18 cellular contexts compared by ENCODE assay signal in the genomic region with DNA sequence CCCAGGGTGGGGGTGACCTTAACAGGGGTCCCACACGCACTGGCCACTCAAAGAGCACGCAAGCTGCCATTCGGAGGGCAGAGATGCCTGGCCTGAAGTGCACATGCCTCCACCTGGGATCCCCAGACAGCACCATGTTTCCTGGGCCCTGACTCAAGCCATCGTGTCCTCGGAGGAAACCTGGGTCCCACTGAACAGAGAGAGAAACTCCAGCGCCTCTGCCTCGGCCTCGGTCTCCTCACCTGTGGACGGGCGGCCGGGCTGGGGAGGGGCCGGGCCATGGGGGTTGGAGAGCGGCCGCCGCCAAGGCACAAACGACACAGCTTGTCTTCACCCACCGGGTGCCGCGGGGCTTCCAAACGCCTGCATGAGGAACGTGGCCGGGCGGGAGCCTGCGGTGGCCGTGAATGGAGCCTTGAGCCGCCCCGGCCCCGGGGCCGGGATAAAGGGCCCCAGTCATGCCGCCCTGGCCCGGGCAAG. TPM values are rescaled to one million over a fixed set of nuclear protein-coding genes. Genes with fewer than 3 reads are reported as not detected.
DNase-seq lines count a peak whose midpoint lies in the region; ATAC-seq and TF ChIP-seq lines count a peak whose summit lies in the region.
"Had no signal": no experiment of that assay in that cellular context is flagged by ENCODE, and none has a peak within 500 bp of the region (broad histone marks: within the 10 kb centered on the region; RNA-seq: fewer than 3 reads in every experiment).

No MANE protein-coding gene starts in this region.

- H3K4me3 ChIP-seq in body of pancreas (no peak overlapping the region), tibial artery (peak overlapping the region; percentile 34 to 49)
- H3K4me3 ChIP-seq: BLaER1 treated with 17β-estradiol and CSF1 and Interleukin-3, amounts not matched to agents 10 nM and 100 nM had no signal

- in situ Hi-C loops in GM13976 (cut with MboI; ENCODE audit: low sequenced_read_pairs, unreplicated experiment), result no loop called here

- peak overlapping the region in 3 of 4 donors; percentile 52 to 93 (median 54) for H3K27ac ChIP-seq in body of pancreas
- H3K27ac ChIP-seq in tibial artery, result peak overlapping the region in 1 of 2 donors; percentile 1
- H3K27ac ChIP-seq: 22Rv1; BLaER1 treated with 17β-estradiol and CSF1 and Interleukin-3, amounts not matched to agents 10 nM and 100 nM had no signal

- ATAC-seq in body of pancreas (no peak), HG02763 (IDR thresholded peaks at IDR 0.05; ENCODE audit: unreplicated experiment) (no peak)
- ATAC-seq: T-cell had no signal

- no peaks in the 10 kb centered on the region for H3K36me3 ChIP-seq in body of pancreas (replicated peaks in 1 of 2; ENCODE audit: insufficient read depth in 1 of 2, low read depth in 2 of 2)
- no peaks in the 10 kb centered on the region for H3K36me3 ChIP-seq in tibial artery
- H3K36me3 ChIP-seq: BLaER1 treated with 17β-estradiol and CSF1 and Interleukin-3, amounts not matched to agents 10 nM and 100 nM had no signal

- WGBS in body of pancreas, 2 donors, result 32 to 58% methylated on average over 6 to 31 of the region's 31 CpGs

- TF ChIP-seq POLR2A in body of pancreas (IDR thresholded peaks at IDR 0.05), result no peak

- H3K4me3 Mint-ChIP-seq in mesothelial cell of epicardium (no peak overlapping the region), chondrocyte (ENCODE audit: unreplicated experiment) (no peak overlapping the region)
- H3K4me3 Mint-ChIP-seq: activated naive CD4-positive, alpha-beta T cell treated with anti-CD3 and anti-CD28 coated beads for 36 hours; T-cell had no signal

- H3K9me3 ChIP-seq in body of pancreas (no peaks in the 10 kb centered on the region), tibial artery (no peaks in the 10 kb centered on the region)
- H3K9me3 ChIP-seq: BLaER1 treated with 17β-estradiol and CSF1 and Interleukin-3, amounts not matched to agents 10 nM and 100 nM had no signal

- H3K4me1 ChIP-seq in body of pancreas (peaks cover 43% of the 10 kb centered on the region), tibial artery (peaks cover 3 to 30% (median 23%) of the 10 kb centered on the region in 4 donors)

- no peaks in the 10 kb centered on the region for H3K9me3 Mint-ChIP-seq in mesothelial cell of epicardium
- H3K9me3 Mint-ChIP-seq in chondrocyte (ENCODE audit: low read depth), result no peaks in the 10 kb centered on the region
- H3K9me3 Mint-ChIP-seq: activated naive CD4-positive, alpha-beta T cell treated with anti-CD3 and anti-CD28 coated beads for 36 hours; T-cell had no signal

- H3K4me1 Mint-ChIP-seq in mesothelial cell of epicardium (peaks cover 18% of the 10 kb centered on the region), chondrocyte (ENCODE audit: low read depth) (no peaks in the 10 kb centered on the region)

- TF ChIP-seq CTCF in body of pancreas (IDR thresholded peaks at IDR 0.05), result no peak
- TF ChIP-seq CTCF in mesothelial cell of epicardium (IDR thresholded peaks at IDR 0.05; ENCODE audit: unreplicated experiment), result peak; percentile 15
- no peak for TF ChIP-seq CTCF in tibial artery (IDR thresholded peaks at IDR 0.05)
- TF ChIP-seq CTCF in GM13976 (IDR thresholded peaks at IDR 0.05; ENCODE audit: borderline replicate concordance, control extremely low read depth, extremely low read depth, insufficient read depth, missing control alignments), result no peak
- no peak for TF ChIP-seq CTCF in chondrocyte (IDR thresholded peaks at IDR 0.05)

- H3K27ac Mint-ChIP-seq in mesothelial cell of epicardium, result no peak overlapping the region
- no peak overlapping the region for H3K27ac Mint-ChIP-seq in chondrocyte (ENCODE audit: unreplicated experiment)
- H3K27ac Mint-ChIP-seq: activated naive CD4-positive, alpha-beta T cell treated with anti-CD3 and anti-CD28 coated beads for 36 hours; T-cell had no signal

- H3K27me3 Mint-ChIP-seq in mesothelial cell of epicardium (ENCODE audit: low read depth) (no peaks in the 10 kb centered on the region), chondrocyte (ENCODE audit: low read depth) (no peaks in the 10 kb centered on the region)

- H3K27me3 ChIP-seq in body of pancreas (no peaks in the 10 kb centered on the region), tibial artery (peaks cover 0 to 49% of the 10 kb centered on the region in 2 donors)

- H3K36me3 Mint-ChIP-seq in mesothelial cell of epicardium (no peaks in the 10 kb centered on the region), chondrocyte (ENCODE audit: low read depth) (no peaks in the 10 kb centered on the region)
- H3K36me3 Mint-ChIP-seq: T-cell had no signal

- DNase-seq in DMS53 (lab: John Stamatoyannopoulos, UW), result peak; percentile 77
- no peak for DNase-seq in DMS53 treated with DMSO at 0.1 percent for 48 hours (lab: John Stamatoyannopoulos, UW; ENCODE audit: unreplicated experiment)
- no peak for DNase-seq in body of pancreas
- DNase-seq in mesothelial cell of epicardium (ENCODE audit: low spot score in 2 of 2, unreplicated experiment in 2 of 2), result no peak
- DNase-seq in tibial artery, result no peak
- DNase-seq in GM13976 (ENCODE audit: low spot score), result no peak
- DNase-seq in chondrocyte (ENCODE audit: low spot score), result no peak
- DNase-seq: activated CD4-positive, alpha-beta T cell treated with anti-CD3 and anti-CD28 coated beads, Interleukin-2, amount 50 U/mL, for 1 hour; activated naive CD4-positive, alpha-beta T cell treated with anti-CD3 and anti-CD28 coated beads for 36 hours; activated T-cell treated with anti-CD3 and anti-CD28 coated beads for 4 hours; aorta; GDM1; NCI-H1694 treated with DMSO at 0.1 percent for 48 hours; stimulated activated CD4-positive, alpha-beta T cell treated with anti-CD3 and anti-CD28 coated beads, Interleukin-4, amount 100 ng/mL, for 24 hours; T-cell had no signal

- intact Hi-C loops in body of pancreas (cut with DNase I), result no loop called here
- intact Hi-C loops in tibial artery (cut with DNase I; ENCODE audit: low total_unique reads), result no loop called here

RNA-seq across cellular contexts. Expression of a gene that starts 30.0 kb away (rescaled TPM):
- 100 to 1,000 TPM; 114 to 196 TPM for total RNA-seq in body of pancreas
- 30.9 to 37.6 TPM (median 32.9 TPM) in 3 replicates for total RNA-seq in mesothelial cell of epicardium
- 1.3 to 4.3 TPM (median 3.4 TPM) in 3 replicates for total RNA-seq in chondrocyte

RNA-seq across cellular contexts. Expression of a gene that starts 41.8 kb away (rescaled TPM):
- total RNA-seq in body of pancreas (1 to 10 TPM; 5.7 to 8.9 TPM), mesothelial cell of epicardium (38.9 to 45.3 TPM (median 44.4 TPM) in 3 replicates), chondrocyte (15.9 to 20.9 TPM (median 19.3 TPM) in 3 replicates)

RNA-seq across cellular contexts. Expression of a gene that starts 42.0 kb away (rescaled TPM):
- 10 to 100 TPM; 26.7 to 53.1 TPM for total RNA-seq in body of pancreas
- total RNA-seq in mesothelial cell of epicardium, result 36.0 to 37.8 TPM (median 37.3 TPM) in 3 replicates
- 37.0 to 56.2 TPM (median 43.0 TPM) in 3 replicates for total RNA-seq in chondrocyte

RNA-seq across cellular contexts. Expression of a gene that starts 51.0 kb away (rescaled TPM):
- 10 to 100 TPM; 23.7 to 26.2 TPM for total RNA-seq in body of pancreas
- total RNA-seq in mesothelial cell of epicardium, result 45.8 to 50.6 TPM (median 49.8 TPM) in 3 replicates
- 47.0 to 48.7 TPM (median 47.5 TPM) in 3 replicates for total RNA-seq in chondrocyte

Comparison
In these comparisons a context has a peak if more than half of its experiments do, and no peak if none do; other contexts are left out.
1. H3K4me3 ChIP-seq: peak in tibial artery (2 of 2); none in body of pancreas (0 of 2).